Comparison of ENCODE assay signal across 14 cellular contexts in genomic region chrX:114075073-114075673, GRCh38.
DNase-seq lines count a peak whose midpoint lies in the region; ATAC-seq and TF ChIP-seq lines count a peak whose summit lies in the region.
"Had no signal": no experiment of that assay in that cellular context is flagged by ENCODE, and none has a peak within 500 bp of the region (broad histone marks: within the 10 kb centered on the region; RNA-seq: fewer than 3 reads in every experiment).

No MANE protein-coding gene starts in this region.

- H3K36me3 Mint-ChIP-seq in activated naive CD8-positive, alpha-beta T cell treated with anti-CD3 and anti-CD28 coated beads for 36 hours = no peaks in the 10 kb centered on the region
- H3K36me3 Mint-ChIP-seq: memory B cell had no signal

- no peaks in the 10 kb centered on the region for H3K4me1 Mint-ChIP-seq in activated naive CD8-positive, alpha-beta T cell treated with anti-CD3 and anti-CD28 coated beads for 36 hours
- H3K4me1 Mint-ChIP-seq: memory B cell had no signal

- no peak overlapping the region for H3K27ac Mint-ChIP-seq in activated naive CD8-positive, alpha-beta T cell treated with anti-CD3 and anti-CD28 coated beads for 36 hours
- H3K27ac Mint-ChIP-seq: memory B cell had no signal

- DNase-seq in HT-29 (ENCODE audit: low spot score) (peak; percentile 11), kidney epithelial cell (ENCODE audit: low read depth) (no peak)
- no peak for DNase-seq in activated naive CD8-positive, alpha-beta T cell treated with anti-CD3 and anti-CD28 coated beads for 36 hours
- DNase-seq: activated CD4-positive, CD25-positive, alpha-beta regulatory T cell treated with anti-CD3 and anti-CD28 coated beads, Interleukin-2, amount 50 U/mL, for 72 hours; heart left ventricle; NCI-H1930; right cardiac atrium; trophoblast cell had no signal

- H3K27me3 Mint-ChIP-seq in activated naive CD8-positive, alpha-beta T cell treated with anti-CD3 and anti-CD28 coated beads for 36 hours = no peaks in the 10 kb centered on the region
- H3K27me3 Mint-ChIP-seq: memory B cell had no signal

- no peak overlapping the region for H3K4me3 ChIP-seq in WI38 (ENCODE audit: low read depth, low read length)
- H3K4me3 ChIP-seq in kidney epithelial cell (ENCODE audit: low read depth, low read length) = no peak overlapping the region
- H3K4me3 ChIP-seq: heart left ventricle had no signal

- H3K36me3 ChIP-seq in kidney epithelial cell (ENCODE audit: control insufficient read depth, insufficient read depth, low read length) = no peaks in the 10 kb centered on the region
- H3K36me3 ChIP-seq: heart left ventricle had no signal

- ATAC-seq in HG02840 (IDR thresholded peaks at IDR 0.05; ENCODE audit: low FRiP score, unreplicated experiment) (no peak), GM18909 (IDR thresholded peaks at IDR 0.05; ENCODE audit: poor library complexity, unreplicated experiment) (no peak), GM21786 (IDR thresholded peaks at IDR 0.05; ENCODE audit: unreplicated experiment) (no peak)
- ATAC-seq: heart left ventricle, right cardiac atrium had no signal

- TF ChIP-seq CTCF in C4-2B (conservative IDR thresholded peaks at IDR 0.05) (peak; percentile 62), WI38 (IDR thresholded peaks at IDR 0.05; ENCODE audit: low read depth, low read length) (peak; percentile 7; the same call in 1 of the 2 replicates), kidney epithelial cell (IDR thresholded peaks at IDR 0.05; ENCODE audit: insufficient read depth, low read length, poor library complexity, severe bottlenecking) (peak; percentile 33)

- H3K27ac ChIP-seq in C4-2B = no peak overlapping the region
- H3K27ac ChIP-seq: heart left ventricle had no signal

- H3K9me3 Mint-ChIP-seq in activated naive CD8-positive, alpha-beta T cell treated with anti-CD3 and anti-CD28 coated beads for 36 hours = no peaks in the 10 kb centered on the region
- H3K9me3 Mint-ChIP-seq: memory B cell had no signal

- H3K4me3 Mint-ChIP-seq in activated naive CD8-positive, alpha-beta T cell treated with anti-CD3 and anti-CD28 coated beads for 36 hours = no peak overlapping the region
- H3K4me3 Mint-ChIP-seq: memory B cell had no signal

- H3K27me3 ChIP-seq in kidney epithelial cell (ENCODE audit: control insufficient read depth, insufficient read depth, low read length) = no peaks in the 10 kb centered on the region

Comparison
In these comparisons a context has a peak if more than half of its experiments do, and no peak if none do; other contexts are left out.
1. CTCF ChIP-seq: peak in every context shown above with its lines; median percentile 62 in C4-2B; 33 in kidney epithelial cell; 7 in WI38.